Comparison of ENCODE assay signal across 11 cellular contexts in the genomic region with DNA sequence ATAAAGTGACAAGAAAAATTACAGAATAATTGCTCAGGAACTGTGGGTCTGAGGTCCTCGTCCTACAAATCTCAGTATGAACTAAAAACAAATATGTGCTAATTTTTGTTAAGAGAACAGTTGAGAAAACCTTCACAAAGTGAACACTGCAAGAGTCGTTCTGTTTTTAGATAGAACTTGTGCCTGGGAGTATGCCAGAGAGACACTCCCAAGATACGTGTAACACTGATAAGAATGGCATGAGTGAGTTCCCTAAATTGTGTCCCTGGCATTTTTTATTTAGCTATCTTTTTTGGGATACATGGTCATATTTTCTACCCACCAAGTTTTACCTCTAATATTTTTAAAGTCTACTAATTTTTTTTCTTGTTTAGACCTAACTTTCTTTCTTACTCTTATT.
"Had no signal": no experiment of that assay in that cellular context is flagged by ENCODE, and none has a peak within 500 bp of the region (broad histone marks: within the 10 kb centered on the region; RNA-seq: fewer than 3 reads in every experiment).

No MANE protein-coding gene starts in this region.

- H3K4me3 ChIP-seq: prostate gland had no signal

- H3K4me1 ChIP-seq: prostate gland had no signal

- DNase-seq: activated naive CD4-positive, alpha-beta T cell treated with anti-CD3 and anti-CD28 coated beads, Interleukin-2, amount 50 U/mL, for 16 hours; amniotic stem cell; brain microvascular endothelial cell; cerebellar nuclear complex; foreskin melanocyte; naive thymus-derived CD8-positive, alpha-beta T cell; nucleus accumbens; stimulated activated CD4-positive, alpha-beta T cell treated with anti-CD3 and anti-CD28 coated beads, Interleukin-2, amount 100 ng/mL, for 48 hours had no signal

- H3K9me3 ChIP-seq: prostate gland had no signal

- H3K27me3 ChIP-seq: brain microvascular endothelial cell had no signal

- ATAC-seq: activated CD4-positive, CD25-positive, alpha-beta regulatory T cell treated with anti-CD3 and anti-CD28 coated beads, Interleukin-2, amount 50 U/mL, for 24 hours; naive thymus-derived CD8-positive, alpha-beta T cell; SK-N-SH treated with all-trans-retinoic acid at 6 μM for 48 hours had no signal

- H3K36me3 ChIP-seq: brain microvascular endothelial cell, prostate gland had no signal

- H3K27ac ChIP-seq: prostate gland had no signal
